1 cellular context compared by ENCODE assay signal in the genomic region with DNA sequence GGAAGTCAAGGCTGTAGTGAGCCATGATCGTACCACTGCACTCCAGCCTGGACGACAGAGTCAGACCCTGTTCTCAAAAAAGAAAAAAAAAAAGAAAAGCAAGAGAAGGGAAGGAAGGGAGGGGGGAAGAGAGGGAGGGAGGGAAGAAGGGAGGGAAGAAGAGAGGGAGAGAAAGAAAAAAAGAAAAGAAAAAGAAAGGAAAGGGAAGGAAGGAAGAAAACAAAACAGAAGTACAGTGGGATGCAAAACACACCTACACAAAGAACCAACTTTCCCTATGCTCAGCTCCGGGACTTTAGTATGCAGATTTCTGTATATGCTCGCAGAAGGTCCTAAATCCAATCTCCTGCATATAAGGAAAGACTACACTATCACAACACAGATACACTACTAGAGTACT.
TF ChIP-seq lines count a peak whose summit lies in the region.

No MANE protein-coding gene starts in this region.

TF ChIP-seq in HepG2, 621 proteins besides CTCF, POLR2A, EP300 and RAD21 (continues in another document):
- TF ChIP-seq ZNF800 (CRISPR knock-in tag; IDR thresholded peaks at IDR 0.05) (no peak), TEAD3 (CRISPR knock-in tag; optimal IDR thresholded peaks at IDR 0.05; ENCODE audit: borderline replicate concordance) (no peak), NAIF1 (CRISPR knock-in tag; IDR thresholded peaks at IDR 0.05; ENCODE audit: borderline replicate concordance) (no peak), SMAD9 (CRISPR knock-in tag; IDR thresholded peaks at IDR 0.05) (0 out of 2 replicates have a peak, but pooled peaks have one; percentile 33), RBM39 (IDR thresholded peaks at IDR 0.05; ENCODE audit: low read depth, low read length, poor library complexity, severe bottlenecking) (no peak), ZNF432 (CRISPR knock-in tag; IDR thresholded peaks at IDR 0.05; ENCODE audit: borderline replicate concordance) (no peak), CCAR2 (optimal IDR thresholded peaks at IDR 0.05; ENCODE audit: low read depth, low read length) (no peak), ZNF281 (CRISPR knock-in tag; IDR thresholded peaks at IDR 0.05; ENCODE audit: borderline replicate concordance) (no peak), ZNF512 (CRISPR knock-in tag; IDR thresholded peaks at IDR 0.05) (peak; percentile 87; the same call in 1 of the 2 replicates), ZNF557 (CRISPR knock-in tag; IDR thresholded peaks at IDR 0.05) (no peak), MXI1 (IDR thresholded peaks at IDR 0.05; ENCODE audit: borderline replicate concordance, low read depth, low read length) (no peak), SP5 (CRISPR knock-in tag; IDR thresholded peaks at IDR 0.05; ENCODE audit: borderline replicate concordance, low read depth) (no peak), ZNF251 (CRISPR knock-in tag; IDR thresholded peaks at IDR 0.05) (no peak), ZNF383 (CRISPR knock-in tag; IDR thresholded peaks at IDR 0.05; ENCODE audit: borderline replicate concordance) (no peak), ZNF292 (CRISPR knock-in tag; IDR thresholded peaks at IDR 0.05; ENCODE audit: borderline replicate concordance, low read depth) (0 out of 2 replicates have a peak, but pooled peaks have one; percentile 26), KAT7 (CRISPR knock-in tag; IDR thresholded peaks at IDR 0.05; ENCODE audit: borderline replicate concordance) (no peak), RXRA (CRISPR knock-in tag; IDR thresholded peaks at IDR 0.05) (no peak), TBP (CRISPR knock-in tag; IDR thresholded peaks at IDR 0.05) (no peak), ZFYVE20 (CRISPR knock-in tag; IDR thresholded peaks at IDR 0.05; ENCODE audit: borderline replicate concordance, low read depth) (no peak), TBX2 (CRISPR knock-in tag; IDR thresholded peaks at IDR 0.05; ENCODE audit: borderline replicate concordance) (no peak), HNRNPK (IDR thresholded peaks at IDR 0.05; ENCODE audit: low read depth, low read length, poor library complexity, severe bottlenecking) (peak; percentile 70), RBFOX2 (IDR thresholded peaks at IDR 0.05; ENCODE audit: low read depth, low read length) (0 out of 2 replicates have a peak, but pooled peaks have one; percentile 8), ZNF746 (CRISPR knock-in tag; IDR thresholded peaks at IDR 0.05) (no peak), HIC2 (CRISPR knock-in tag; IDR thresholded peaks at IDR 0.05; ENCODE audit: low read depth) (no peak), POGZ (CRISPR knock-in tag; IDR thresholded peaks at IDR 0.05) (no peak), SRSF4 (IDR thresholded peaks at IDR 0.05; ENCODE audit: low read depth, low read length, poor library complexity, severe bottlenecking) (no peak), SOX6 (IDR thresholded peaks at IDR 0.05) (no peak), SOX6 (CRISPR knock-in tag; IDR thresholded peaks at IDR 0.05) (no peak), TRIM24 (CRISPR knock-in tag; IDR thresholded peaks at IDR 0.05) (no peak), ZBTB38 (CRISPR knock-in tag; IDR thresholded peaks at IDR 0.05) (no peak), ZFP1 (CRISPR knock-in tag; IDR thresholded peaks at IDR 0.05) (no peak), ZNF256 (CRISPR knock-in tag; conservative IDR thresholded peaks at IDR 0.05) (no peak), PTBP1 (IDR thresholded peaks at IDR 0.05; ENCODE audit: low read depth, low read length, poor library complexity, severe bottlenecking) (no peak)
- TF ChIP-seq, protein P1, sequence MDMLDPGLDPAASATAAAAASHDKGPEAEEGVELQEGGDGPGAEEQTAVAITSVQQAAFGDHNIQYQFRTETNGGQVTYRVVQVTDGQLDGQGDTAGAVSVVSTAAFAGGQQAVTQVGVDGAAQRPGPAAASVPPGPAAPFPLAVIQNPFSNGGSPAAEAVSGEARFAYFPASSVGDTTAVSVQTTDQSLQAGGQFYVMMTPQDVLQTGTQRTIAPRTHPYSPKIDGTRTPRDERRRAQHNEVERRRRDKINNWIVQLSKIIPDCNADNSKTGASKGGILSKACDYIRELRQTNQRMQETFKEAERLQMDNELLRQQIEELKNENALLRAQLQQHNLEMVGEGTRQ (IDR thresholded peaks at IDR 0.05; ENCODE audit: low read depth, low read length), result no peak
- TF ChIP-seq, protein P1 (CRISPR knock-in tag; IDR thresholded peaks at IDR 0.05; ENCODE audit: borderline replicate concordance), result no peak
- TF ChIP-seq, protein P2, sequence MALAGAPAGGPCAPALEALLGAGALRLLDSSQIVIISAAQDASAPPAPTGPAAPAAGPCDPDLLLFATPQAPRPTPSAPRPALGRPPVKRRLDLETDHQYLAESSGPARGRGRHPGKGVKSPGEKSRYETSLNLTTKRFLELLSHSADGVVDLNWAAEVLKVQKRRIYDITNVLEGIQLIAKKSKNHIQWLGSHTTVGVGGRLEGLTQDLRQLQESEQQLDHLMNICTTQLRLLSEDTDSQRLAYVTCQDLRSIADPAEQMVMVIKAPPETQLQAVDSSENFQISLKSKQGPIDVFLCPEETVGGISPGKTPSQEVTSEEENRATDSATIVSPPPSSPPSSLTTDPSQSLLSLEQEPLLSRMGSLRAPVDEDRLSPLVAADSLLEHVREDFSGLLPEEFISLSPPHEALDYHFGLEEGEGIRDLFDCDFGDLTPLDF (CRISPR knock-in tag; IDR thresholded peaks at IDR 0.05), result no peak
- TF ChIP-seq, protein P3, sequence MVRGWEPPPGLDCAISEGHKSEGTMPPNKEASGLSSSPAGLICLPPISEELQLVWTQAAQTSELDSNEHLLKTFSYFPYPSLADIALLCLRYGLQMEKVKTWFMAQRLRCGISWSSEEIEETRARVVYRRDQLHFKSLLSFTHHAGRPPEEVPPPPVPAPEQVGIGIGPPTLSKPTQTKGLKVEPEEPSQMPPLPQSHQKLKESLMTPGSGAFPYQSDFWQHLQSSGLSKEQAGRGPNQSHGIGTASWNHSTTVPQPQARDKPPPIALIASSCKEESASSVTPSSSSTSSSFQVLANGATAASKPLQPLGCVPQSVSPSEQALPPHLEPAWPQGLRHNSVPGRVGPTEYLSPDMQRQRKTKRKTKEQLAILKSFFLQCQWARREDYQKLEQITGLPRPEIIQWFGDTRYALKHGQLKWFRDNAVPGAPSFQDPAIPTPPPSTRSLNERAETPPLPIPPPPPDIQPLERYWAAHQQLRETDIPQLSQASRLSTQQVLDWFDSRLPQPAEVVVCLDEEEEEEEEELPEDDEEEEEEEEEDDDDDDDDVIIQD (CRISPR knock-in tag; IDR thresholded peaks at IDR 0.05; ENCODE audit: low read depth), result no peak
- TF ChIP-seq, protein P4, sequence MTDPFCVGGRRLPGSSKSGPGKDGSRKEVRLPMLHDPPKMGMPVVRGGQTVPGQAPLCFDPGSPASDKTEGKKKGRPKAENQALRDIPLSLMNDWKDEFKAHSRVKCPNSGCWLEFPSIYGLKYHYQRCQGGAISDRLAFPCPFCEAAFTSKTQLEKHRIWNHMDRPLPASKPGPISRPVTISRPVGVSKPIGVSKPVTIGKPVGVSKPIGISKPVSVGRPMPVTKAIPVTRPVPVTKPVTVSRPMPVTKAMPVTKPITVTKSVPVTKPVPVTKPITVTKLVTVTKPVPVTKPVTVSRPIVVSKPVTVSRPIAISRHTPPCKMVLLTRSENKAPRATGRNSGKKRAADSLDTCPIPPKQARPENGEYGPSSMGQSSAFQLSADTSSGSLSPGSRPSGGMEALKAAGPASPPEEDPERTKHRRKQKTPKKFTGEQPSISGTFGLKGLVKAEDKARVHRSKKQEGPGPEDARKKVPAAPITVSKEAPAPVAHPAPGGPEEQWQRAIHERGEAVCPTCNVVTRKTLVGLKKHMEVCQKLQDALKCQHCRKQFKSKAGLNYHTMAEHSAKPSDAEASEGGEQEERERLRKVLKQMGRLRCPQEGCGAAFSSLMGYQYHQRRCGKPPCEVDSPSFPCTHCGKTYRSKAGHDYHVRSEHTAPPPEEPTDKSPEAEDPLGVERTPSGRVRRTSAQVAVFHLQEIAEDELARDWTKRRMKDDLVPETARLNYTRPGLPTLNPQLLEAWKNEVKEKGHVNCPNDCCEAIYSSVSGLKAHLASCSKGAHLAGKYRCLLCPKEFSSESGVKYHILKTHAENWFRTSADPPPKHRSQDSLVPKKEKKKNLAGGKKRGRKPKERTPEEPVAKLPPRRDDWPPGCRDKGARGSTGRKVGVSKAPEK (CRISPR knock-in tag; IDR thresholded peaks at IDR 0.05; ENCODE audit: borderline replicate concordance), result 0 out of 2 replicates have a peak, but pooled peaks have one; percentile 40
- TF ChIP-seq, protein P5, sequence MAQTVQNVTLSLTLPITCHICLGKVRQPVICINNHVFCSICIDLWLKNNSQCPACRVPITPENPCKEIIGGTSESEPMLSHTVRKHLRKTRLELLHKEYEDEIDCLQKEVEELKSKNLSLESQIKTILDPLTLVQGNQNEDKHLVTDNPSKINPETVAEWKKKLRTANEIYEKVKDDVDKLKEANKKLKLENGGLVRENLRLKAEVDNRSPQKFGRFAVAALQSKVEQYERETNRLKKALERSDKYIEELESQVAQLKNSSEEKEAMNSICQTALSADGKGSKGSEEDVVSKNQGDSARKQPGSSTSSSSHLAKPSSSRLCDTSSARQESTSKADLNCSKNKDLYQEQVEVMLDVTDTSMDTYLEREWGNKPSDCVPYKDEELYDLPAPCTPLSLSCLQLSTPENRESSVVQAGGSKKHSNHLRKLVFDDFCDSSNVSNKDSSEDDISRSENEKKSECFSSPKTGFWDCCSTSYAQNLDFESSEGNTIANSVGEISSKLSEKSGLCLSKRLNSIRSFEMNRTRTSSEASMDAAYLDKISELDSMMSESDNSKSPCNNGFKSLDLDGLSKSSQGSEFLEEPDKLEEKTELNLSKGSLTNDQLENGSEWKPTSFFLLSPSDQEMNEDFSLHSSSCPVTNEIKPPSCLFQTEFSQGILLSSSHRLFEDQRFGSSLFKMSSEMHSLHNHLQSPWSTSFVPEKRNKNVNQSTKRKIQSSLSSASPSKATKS (CRISPR knock-in tag; IDR thresholded peaks at IDR 0.05), result no peak
